ENCODE assay signal across 16 cellular contexts in genomic region chr18:73614812-73615211, GRCh38.
DNase-seq lines count a peak whose midpoint lies in the region; ATAC-seq and TF ChIP-seq lines count a peak whose summit lies in the region.
"Had no signal": no experiment of that assay in that cellular context is flagged by ENCODE, and none has a peak within 500 bp of the region (broad histone marks: within the 10 kb centered on the region; RNA-seq: fewer than 3 reads in every experiment).

No MANE protein-coding gene starts in this region.

- no peaks in the 10 kb centered on the region for H3K9me3 Mint-ChIP-seq in activated CD8-positive, alpha-beta memory T cell treated with anti-CD3 and anti-CD28 coated beads, Interleukin-2, amount 10 ng/mL, durations not matched to agents 7 days and 5 days (ENCODE audit: low read depth)
- H3K9me3 Mint-ChIP-seq: activated naive CD8-positive, alpha-beta T cell treated with anti-CD3 and anti-CD28 coated beads for 36 hours; nephron progenitor cell had no signal

- no peaks in the 10 kb centered on the region for H3K27me3 ChIP-seq in psoas muscle (ENCODE audit: insufficient read depth in 3 of 3, low read length in 2 of 3)
- H3K27me3 ChIP-seq: SJCRH30 had no signal

- no peak overlapping the region for H3K4me3 ChIP-seq in epithelial cell of proximal tubule (ENCODE audit: low read depth, low read length)
- H3K4me3 ChIP-seq in psoas muscle, result no peak overlapping the region
- H3K4me3 ChIP-seq: SJCRH30 had no signal

- no peaks in the 10 kb centered on the region for H3K27me3 Mint-ChIP-seq in activated CD8-positive, alpha-beta memory T cell treated with anti-CD3 and anti-CD28 coated beads, Interleukin-2, amount 10 ng/mL, durations not matched to agents 7 days and 5 days
- H3K27me3 Mint-ChIP-seq: activated naive CD8-positive, alpha-beta T cell treated with anti-CD3 and anti-CD28 coated beads for 36 hours; CD4-positive, alpha-beta memory T cell had no signal

- CTCF ChIA-PET in RWPE1 (lab: Yijun Ruan, JAX), result no interaction called here
- CTCF ChIA-PET in activated CD8-positive, alpha-beta memory T cell treated with anti-CD3 and anti-CD28 coated beads, Interleukin-2, amount 10 ng/mL, durations not matched to agents 7 days and 5 days (lab: Charles Lee), result no interaction called here

- intact Hi-C loops in psoas muscle (cut with DNase I), result no loop called here

- H3K36me3 ChIP-seq in psoas muscle (ENCODE audit: insufficient read depth in 1 of 2, low read depth in 1 of 2), result no peaks in the 10 kb centered on the region
- H3K36me3 ChIP-seq: SJCRH30 had no signal

- 50 to 73% (median 55%) methylated on average over 1 of the region's 1 CpG for WGBS in psoas muscle, 3 donors

- H3K36me3 Mint-ChIP-seq in activated CD8-positive, alpha-beta memory T cell treated with anti-CD3 and anti-CD28 coated beads, Interleukin-2, amount 10 ng/mL, durations not matched to agents 7 days and 5 days, result no peaks in the 10 kb centered on the region
- H3K36me3 Mint-ChIP-seq: activated naive CD8-positive, alpha-beta T cell treated with anti-CD3 and anti-CD28 coated beads for 36 hours; CD4-positive, alpha-beta memory T cell had no signal

- no peak for ATAC-seq in activated CD8-positive, alpha-beta memory T cell treated with anti-CD3 and anti-CD28 coated beads, Interleukin-2, amount 10 ng/mL, durations not matched to agents 7 days and 5 days
- ATAC-seq in psoas muscle (no peak), HG03378 (IDR thresholded peaks at IDR 0.05; ENCODE audit: unreplicated experiment) (no peak)

- H3K4me1 Mint-ChIP-seq in activated CD8-positive, alpha-beta memory T cell treated with anti-CD3 and anti-CD28 coated beads, Interleukin-2, amount 10 ng/mL, durations not matched to agents 7 days and 5 days, result no peaks in the 10 kb centered on the region
- H3K4me1 Mint-ChIP-seq: activated naive CD8-positive, alpha-beta T cell treated with anti-CD3 and anti-CD28 coated beads for 36 hours; CD4-positive, alpha-beta memory T cell; nephron progenitor cell had no signal

- no peak overlapping the region for H3K27ac Mint-ChIP-seq in activated CD8-positive, alpha-beta memory T cell treated with anti-CD3 and anti-CD28 coated beads, Interleukin-2, amount 10 ng/mL, durations not matched to agents 7 days and 5 days
- H3K27ac Mint-ChIP-seq: activated naive CD8-positive, alpha-beta T cell treated with anti-CD3 and anti-CD28 coated beads for 36 hours; CD4-positive, alpha-beta memory T cell; nephron progenitor cell had no signal

- no peak overlapping the region for H3K4me3 Mint-ChIP-seq in activated CD8-positive, alpha-beta memory T cell treated with anti-CD3 and anti-CD28 coated beads, Interleukin-2, amount 10 ng/mL, durations not matched to agents 7 days and 5 days
- H3K4me3 Mint-ChIP-seq: activated naive CD8-positive, alpha-beta T cell treated with anti-CD3 and anti-CD28 coated beads for 36 hours; CD4-positive, alpha-beta memory T cell; nephron progenitor cell had no signal

- H3K4me1 ChIP-seq in psoas muscle, result no peaks in the 10 kb centered on the region
- H3K4me1 ChIP-seq: SJCRH30 had no signal

- peak; percentile 93 for DNase-seq in ELR (ENCODE audit: low read depth)
- DNase-seq in RWPE1 (ENCODE audit: low spot score), result peak; percentile 88
- DNase-seq in epithelial cell of proximal tubule (ENCODE audit: low read depth), result peak; percentile 57
- peak; percentile 98 for DNase-seq in renal cortical epithelial cell (ENCODE audit: low read depth)
- DNase-seq in activated CD8-positive, alpha-beta memory T cell treated with anti-CD3 and anti-CD28 coated beads, Interleukin-2, amount 10 ng/mL, durations not matched to agents 7 days and 5 days, result no peak
- no peak for DNase-seq in psoas muscle
- DNase-seq in MV-4-11 (lab: John Stamatoyannopoulos, UW), result no peak
- DNase-seq: activated CD8-positive, alpha-beta memory T cell treated with anti-CD3 and anti-CD28 coated beads, Interleukin-2, amount 50 U/mL, for 4 hours; activated naive CD8-positive, alpha-beta T cell treated with anti-CD3 and anti-CD28 coated beads for 36 hours; CD4-positive, alpha-beta memory T cell; head of caudate nucleus; NCI-H1436 treated with DMSO at 0.1 percent for 48 hours; NCI-H69; nephron progenitor cell; SJCRH30 had no signal

- no peak for TF ChIP-seq CTCF in RWPE1 (conservative IDR thresholded peaks at IDR 0.05; ENCODE audit: low read depth)
- no peak for TF ChIP-seq CTCF in epithelial cell of proximal tubule (conservative IDR thresholded peaks at IDR 0.05; ENCODE audit: low read depth, low read length)
- TF ChIP-seq CTCF in psoas muscle (IDR thresholded peaks at IDR 0.05), result no peak

- no peaks in the 10 kb centered on the region for H3K9me3 ChIP-seq in psoas muscle
- H3K9me3 ChIP-seq: SJCRH30 had no signal

- H3K27ac ChIP-seq in RWPE1 (no peak overlapping the region), psoas muscle (no peak overlapping the region)
- H3K27ac ChIP-seq: SJCRH30 had no signal

- POLR2A ChIA-PET in RWPE1 (lab: Yijun Ruan, JAX; ENCODE audit: low non-redundant PET), result no interaction called here

Comparison
In these comparisons a context has a peak if more than half of its experiments do, and no peak if none do; other contexts are left out.
1. DNase-seq: peak in ELR (single experiment), RWPE1 (single experiment), epithelial cell of proximal tubule (single experiment) and renal cortical epithelial cell (single experiment); none in activated CD8-positive, alpha-beta memory T cell treated with anti-CD3 and anti-CD28 coated beads, Interleukin-2, amount 10 ng/mL, durations not matched to agents 7 days and 5 days (single experiment), psoas muscle (0 of 2) and MV-4-11 (single experiment).